1 cellular context compared by ENCODE assay signal in genomic region chr1:25993197-25993951, GRCh38.
TF ChIP-seq lines count a peak whose summit lies in the region.

No MANE protein-coding gene starts in this region.

TF ChIP-seq in K562, 482 proteins besides CTCF, POLR2A, EP300 and RAD21 (continued from another document and continues in another):
- TF ChIP-seq ARID3B (CRISPR knock-in tag; IDR thresholded peaks at IDR 0.05; ENCODE audit: borderline replicate concordance) (no peak), E2F8 (IDR thresholded peaks at IDR 0.05; ENCODE audit: low read depth, partially characterized antibody) (no peak), POLR3A (IDR thresholded peaks at IDR 0.05; ENCODE audit: borderline replicate concordance, extremely low read depth, insufficient read depth, insufficient read length) (no peak), TAL1 (IDR thresholded peaks at IDR 0.05) (no peak; the same call in 1 of the 2 replicates), MTA2 (IDR thresholded peaks at IDR 0.05; ENCODE audit: low read depth) (no peak), ZNF511 (CRISPR knock-in tag; IDR thresholded peaks at IDR 0.05) (no peak), NCOA6 (IDR thresholded peaks at IDR 0.05) (no peak), ZKSCAN1 (IDR thresholded peaks at IDR 0.05; ENCODE audit: low read depth, low read length) (no peak), FOXJ3 (CRISPR knock-in tag; IDR thresholded peaks at IDR 0.05) (no peak), HES1 (IDR thresholded peaks at IDR 0.05; ENCODE audit: low read depth) (peak; percentile 42; the same call in 1 of the 2 replicates), IFI16 (CRISPR knock-in tag; IDR thresholded peaks at IDR 0.05) (no peak), ZNF449 (CRISPR knock-in tag; IDR thresholded peaks at IDR 0.05) (no peak), STAT6 (CRISPR knock-in tag; IDR thresholded peaks at IDR 0.05) (no peak), RBM22 (IDR thresholded peaks at IDR 0.05; ENCODE audit: low read depth, low read length, poor library complexity, severe bottlenecking) (no peak), EWSR1 (IDR thresholded peaks at IDR 0.05; ENCODE audit: borderline replicate concordance, low read depth, partially characterized antibody) (no peak), ZNF407 (IDR thresholded peaks at IDR 0.05; ENCODE audit: low read depth) (no peak), SMAD1 (IDR thresholded peaks at IDR 0.05; ENCODE audit: low read depth, low read length, partially characterized antibody) (no peak), ETV5 (CRISPR knock-in tag; IDR thresholded peaks at IDR 0.05; ENCODE audit: low read depth) (peak; percentile 51; the same call in 1 of the 2 replicates), GMEB1 (CRISPR knock-in tag; IDR thresholded peaks at IDR 0.05) (no peak), KDM1A (IDR thresholded peaks at IDR 0.05) (peak in 1 of 2 experiments; percentile 63; a peak in 3 of 4 replicates), HNRNPUL1 (IDR thresholded peaks at IDR 0.05; ENCODE audit: low read length) (no peak), PCBP1 (IDR thresholded peaks at IDR 0.05; ENCODE audit: low read depth, low read length, poor library complexity, severe bottlenecking) (no peak), HINFP (tag; conservative IDR thresholded peaks at IDR 0.05; ENCODE audit: low read depth) (no peak), ZNF639 (CRISPR knock-in tag; conservative IDR thresholded peaks at IDR 0.05 in 1 of 2, IDR thresholded peaks at IDR 0.05 in 1 of 2) (no peak), NUFIP1 (IDR thresholded peaks at IDR 0.05; ENCODE audit: partially characterized antibody) (no peak), SAFB (IDR thresholded peaks at IDR 0.05; ENCODE audit: borderline replicate concordance, low read depth, low read length) (no peak)
